In genomic region chr20:22472386-22472785, GRCh38 we compare ENCODE assay signal across 25 cellular contexts.
"Had no signal": no experiment of that assay in that cellular context is flagged by ENCODE, and none has a peak within 500 bp of the region (broad histone marks: within the 10 kb centered on the region; RNA-seq: fewer than 3 reads in every experiment).

No MANE protein-coding gene starts in this region.

- H3K27ac Mint-ChIP-seq: activated B cell treated with CpG ODN at 0.5 μM for 24 hours; activated CD4-positive, alpha-beta memory T cell treated with anti-CD3 and anti-CD28 coated beads, Interleukin-2, amount 10 ng/mL, durations not matched to agents 7 days and 5 days; activated naive CD8-positive, alpha-beta T cell treated with anti-CD3 and anti-CD28 coated beads, Interleukin-2, amount 10 ng/mL, durations not matched to agents 7 days and 5 days; activated T-helper 17 cell treated with anti-CD3 and anti-CD28 coated beads, Interleukin-2, amount 50 U/mL, for 72 hours had no signal

- H3K4me1 Mint-ChIP-seq: activated B cell treated with CpG ODN at 0.5 μM for 24 hours; activated CD4-positive, alpha-beta memory T cell treated with anti-CD3 and anti-CD28 coated beads, Interleukin-2, amount 10 ng/mL, durations not matched to agents 7 days and 5 days; activated naive CD8-positive, alpha-beta T cell treated with anti-CD3 and anti-CD28 coated beads, Interleukin-2, amount 10 ng/mL, durations not matched to agents 7 days and 5 days; activated T-helper 17 cell treated with anti-CD3 and anti-CD28 coated beads, Interleukin-2, amount 50 U/mL, for 72 hours had no signal

- H3K9ac ChIP-seq: KMS-11, SK-N-SH had no signal

- H3K27me3 Mint-ChIP-seq: activated CD4-positive, alpha-beta memory T cell treated with anti-CD3 and anti-CD28 coated beads, Interleukin-2, amount 10 ng/mL, durations not matched to agents 7 days and 5 days; activated naive CD8-positive, alpha-beta T cell treated with anti-CD3 and anti-CD28 coated beads, Interleukin-2, amount 10 ng/mL, durations not matched to agents 7 days and 5 days; activated T-helper 17 cell treated with anti-CD3 and anti-CD28 coated beads, Interleukin-2, amount 50 U/mL, for 72 hours had no signal

- H3K27me3 ChIP-seq: adrenal gland, Peyer's patch, SJCRH30 had no signal

- H3K4me3 Mint-ChIP-seq: activated B cell treated with CpG ODN at 0.5 μM for 24 hours; activated CD4-positive, alpha-beta memory T cell treated with anti-CD3 and anti-CD28 coated beads, Interleukin-2, amount 10 ng/mL, durations not matched to agents 7 days and 5 days; activated naive CD8-positive, alpha-beta T cell treated with anti-CD3 and anti-CD28 coated beads, Interleukin-2, amount 10 ng/mL, durations not matched to agents 7 days and 5 days; activated T-helper 17 cell treated with anti-CD3 and anti-CD28 coated beads, Interleukin-2, amount 50 U/mL, for 72 hours had no signal

- H3K9me3 ChIP-seq: adrenal gland, Peyer's patch, SJCRH30, SK-N-SH had no signal

- H3K4me2 ChIP-seq: KMS-11, SK-N-SH had no signal

- DNase-seq: activated B cell treated with CpG ODN at 0.5 μM for 24 hours; activated CD4-positive, alpha-beta memory T cell treated with anti-CD3 and anti-CD28 coated beads, Interleukin-2, amount 10 ng/mL, durations not matched to agents 7 days and 5 days; activated CD4-positive, alpha-beta T cell treated with anti-CD3 and anti-CD28 coated beads, Interleukin-2, amount 50 U/mL, for 1 hour; activated gamma-delta T cell treated with Interleukin-2 at 50 U/mL for 16 hours; activated naive CD4-positive, alpha-beta T cell treated with anti-CD3 and anti-CD28 coated beads, Interleukin-2, amount 50 U/mL, for 16 hours; activated naive CD8-positive, alpha-beta T cell treated with anti-CD3 and anti-CD28 coated beads, Interleukin-2, amount 10 ng/mL, durations not matched to agents 7 days and 5 days; activated T-cell treated with anti-CD3 and anti-CD28 coated beads for 4 hours; activated T-cell treated with anti-CD3 and anti-CD28 coated beads, Interleukin-2, amount 50 U/mL, for 48 hours; adrenal gland; anterior cingulate cortex; NCI-H1092; NCI-H1417; NCI-H1694; NCI-H2029; NCI-H345; NCI-H510A; NCI-H526 treated with DMSO at 0.1 percent for 48 hours; Peyer's patch; Right ventricle myocardium superior; SJCRH30; SK-N-SH; T-helper 1 cell had no signal

- H3K4me3 ChIP-seq: adrenal gland, Peyer's patch, SJCRH30 had no signal

- ATAC-seq: activated T-helper 17 cell treated with anti-CD3 and anti-CD28 coated beads, Interleukin-2, amount 50 U/mL, for 72 hours had no signal

- H3K4me1 ChIP-seq: adrenal gland, Peyer's patch, SJCRH30 had no signal

- H3K36me3 ChIP-seq: adrenal gland, Peyer's patch, SJCRH30 had no signal

- H3K27ac ChIP-seq: adrenal gland, KMS-11, Peyer's patch, RWPE1, SJCRH30 had no signal
